1 cellular context compared by ENCODE assay signal in genomic region chr6:30686908-30687658, GRCh38.
A peak's percentile ranks its signal among the peaks of the same experiment; 100 is the strongest.
TF ChIP-seq lines count a peak whose summit lies in the region.

No MANE protein-coding gene starts in this region.

TF ChIP-seq in K562, 482 proteins besides CTCF, POLR2A, EP300 and RAD21 (continued from another document and continues in another):
- no peak for TF ChIP-seq BRCA1 (IDR thresholded peaks at IDR 0.05)
- 0 out of 2 replicates have a peak, but pooled peaks have one; percentile 37 for TF ChIP-seq BRCA1 (CRISPR knock-in tag; IDR thresholded peaks at IDR 0.05)
- peak; percentile 82 for TF ChIP-seq CXXC5 (CRISPR knock-in tag; IDR thresholded peaks at IDR 0.05)
- no peak for TF ChIP-seq ZNF512 (tag; IDR thresholded peaks at IDR 0.05)
- no peak for TF ChIP-seq TFAM (CRISPR knock-in tag; conservative IDR thresholded peaks at IDR 0.05)
- TF ChIP-seq POLR3A (IDR thresholded peaks at IDR 0.05; ENCODE audit: borderline replicate concordance, extremely low read depth, insufficient read depth, insufficient read length) = no peak
- no peak for TF ChIP-seq ZNF277 (CRISPR knock-in tag; IDR thresholded peaks at IDR 0.05; ENCODE audit: borderline replicate concordance)
- TF ChIP-seq ZNF224 (CRISPR knock-in tag; IDR thresholded peaks at IDR 0.05) = no peak
- no peak for TF ChIP-seq PTRF (tag; IDR thresholded peaks at IDR 0.05)
- TF ChIP-seq ARHGAP35 (IDR thresholded peaks at IDR 0.05; ENCODE audit: partially characterized antibody) = no peak
- TF ChIP-seq ILF3 (IDR thresholded peaks at IDR 0.05; ENCODE audit: borderline replicate concordance) = no peak
- no peak for TF ChIP-seq TSC22D4 (tag; IDR thresholded peaks at IDR 0.05)
- TF ChIP-seq POLR2G (IDR thresholded peaks at IDR 0.05; ENCODE audit: low read depth, low read length) = peak; percentile 85
- TF ChIP-seq RREB1 (CRISPR knock-in tag; IDR thresholded peaks at IDR 0.05) = peak; percentile 50
- peak; percentile 57 for TF ChIP-seq GABPA (tag; conservative IDR thresholded peaks at IDR 0.05; ENCODE audit: low read depth)
- TF ChIP-seq CBFA2T3 (IDR thresholded peaks at IDR 0.05) = peak; percentile 83
- no peak for TF ChIP-seq RBBP5 (IDR thresholded peaks at IDR 0.05; ENCODE audit: borderline replicate concordance, insufficient read depth, low read length, poor library complexity, severe bottlenecking)
- no peak for TF ChIP-seq TBP (optimal IDR thresholded peaks at IDR 0.05; ENCODE audit: low read depth, low read length)
- TF ChIP-seq ELF1 (tag; IDR thresholded peaks at IDR 0.05) = no peak; the same call in 1 of the 2 replicates
- no peak for TF ChIP-seq ZNF707 (CRISPR knock-in tag; conservative IDR thresholded peaks at IDR 0.05)
- peak; percentile 93 for TF ChIP-seq MTA1 (IDR thresholded peaks at IDR 0.05; ENCODE audit: borderline replicate concordance)
- no peak for TF ChIP-seq IFI16 (CRISPR knock-in tag; IDR thresholded peaks at IDR 0.05)
- TF ChIP-seq CLOCK (CRISPR knock-in tag; IDR thresholded peaks at IDR 0.05; ENCODE audit: borderline replicate concordance) = 0 out of 2 replicates have a peak, but pooled peaks have one; percentile 3
- TF ChIP-seq KLF6 (CRISPR knock-in tag; IDR thresholded peaks at IDR 0.05; ENCODE audit: borderline replicate concordance) = peak; percentile 92
- 0 out of 2 replicates have a peak, but pooled peaks have one; percentile 64 for TF ChIP-seq ETV5 (CRISPR knock-in tag; IDR thresholded peaks at IDR 0.05; ENCODE audit: low read depth)
- peak; percentile 31 to 49 for TF ChIP-seq UBTF (IDR thresholded peaks at IDR 0.05; ENCODE audit: borderline replicate concordance in 1 of 2, low read depth in 2 of 2, low read length in 2 of 2)
- TF ChIP-seq SAP30 (IDR thresholded peaks at IDR 0.05; ENCODE audit: borderline replicate concordance, insufficient read depth, low read depth, low read length, poor library complexity, severe bottlenecking) = peak; percentile 33
- no peak; a peak in 2 of 4 replicates for TF ChIP-seq ZNF639 (CRISPR knock-in tag; conservative IDR thresholded peaks at IDR 0.05 in 1 of 2, IDR thresholded peaks at IDR 0.05 in 1 of 2)
- peak; percentile 64; the same call in 1 of the 2 replicates for TF ChIP-seq VEZF1 (CRISPR knock-in tag; IDR thresholded peaks at IDR 0.05)
- TF ChIP-seq ASH1L (IDR thresholded peaks at IDR 0.05; ENCODE audit: borderline replicate concordance, low read depth, partially characterized antibody) = no peak
